8 cellular contexts compared by ENCODE assay signal in genomic region chr4:74794341-74794801, GRCh38. TPM values are rescaled to one million over a fixed set of nuclear protein-coding genes. Genes with fewer than 3 reads are reported as not detected.
DNase-seq lines count a peak whose midpoint lies in the region; ATAC-seq and TF ChIP-seq lines count a peak whose summit lies in the region.

Gene BTC, minus strand, starts transcription at chr4:74794523. Its CDS starts 198 bp downstream, at chr4:74794325.

- POLR2A ChIA-PET in AG04449 (lab: Yijun Ruan, JAX) = interaction anchor here (0.5 kb wide), 1 partner anchor 8 kb away, joined by 3 read pairs; no protein-coding TSS in a partner anchor

- TF ChIP-seq CTCF in AG04449 (IDR thresholded peaks at IDR 0.05; ENCODE audit: insufficient read depth, low read length, missing control alignments) = no peak

- no peak for DNase-seq in AG04449 (ENCODE audit: low read depth, low spot score)
- no peak for DNase-seq in NT2/D1 (ENCODE audit: low read depth, low spot score)
- peak; percentile 9 for DNase-seq in medulla oblongata (ENCODE audit: extremely low spot score)
- no peak for DNase-seq in immature natural killer cell
- no peak for DNase-seq in GDM1 (lab: John Stamatoyannopoulos, UW)

- H3K9me3 ChIP-seq in NT2/D1 (ENCODE audit: insufficient read depth, low read length) (no peaks in the 10 kb centered on the region), endocrine pancreas (ENCODE audit: control insufficient read depth, low read length) (no peaks in the 10 kb centered on the region)

- CTCF ChIA-PET in AG04449 (lab: Yijun Ruan, JAX) = no interaction called here

- H3K4me1 ChIP-seq in NT2/D1 (ENCODE audit: insufficient read depth, insufficient read length) (no peaks in the 10 kb centered on the region), endocrine pancreas (ENCODE audit: control insufficient read depth, insufficient read depth, low read length) (no peaks in the 10 kb centered on the region)

- peak within 1 kb of the TSS in 1 of 5 donors; percentile 36 for H3K4me3 Mint-ChIP-seq in immature natural killer cell

- peak within 1 kb of the TSS; percentile 50 for H3K9ac ChIP-seq in NT2/D1 (ENCODE audit: insufficient read length, low read depth)
- peak within 1 kb of the TSS; percentile 65 for H3K9ac ChIP-seq in endocrine pancreas (ENCODE audit: control insufficient read depth, insufficient read depth, low read length)

- no peaks in the 10 kb centered on the region for H3K4me1 Mint-ChIP-seq in immature natural killer cell

- H3K4me3 ChIP-seq in AG04449 (ENCODE audit: low read depth, low read length) (peak within 1 kb of the TSS; percentile 44), NT2/D1 (ENCODE audit: insufficient read length, low read depth) (peak within 1 kb of the TSS; percentile 43), endocrine pancreas (ENCODE audit: control insufficient read depth, insufficient read depth, low read length) (peak within 1 kb of the TSS; percentile 63)

- H3K27ac Mint-ChIP-seq in immature natural killer cell = no peak within 1 kb of the TSS

- H3K9me3 Mint-ChIP-seq in immature natural killer cell = peaks cover 0 to 11% (median 3%) of the 10 kb centered on the region in 6 donors

- H3K27me3 ChIP-seq in NT2/D1 (ENCODE audit: insufficient read depth, insufficient read length) (peaks cover 11% of the 10 kb centered on the region), endocrine pancreas (ENCODE audit: control insufficient read depth, insufficient read depth, low read length) (no peaks in the 10 kb centered on the region)

- no peaks in the 10 kb centered on the region for H3K36me3 Mint-ChIP-seq in immature natural killer cell

- peaks cover 1 to 7% (median 2%) of the 10 kb centered on the region in 3 donors for H3K27me3 Mint-ChIP-seq in immature natural killer cell (ENCODE audit: low read depth in 3 of 3)

- ATAC-seq in GM19351 (IDR thresholded peaks at IDR 0.05; ENCODE audit: unreplicated experiment) (peak; percentile 65), GM18870 (IDR thresholded peaks at IDR 0.05; ENCODE audit: unreplicated experiment) (no peak)

- no peaks in the 10 kb centered on the region for H3K36me3 ChIP-seq in NT2/D1 (ENCODE audit: insufficient read depth, insufficient read length, low read length)
- no peaks in the 10 kb centered on the region for H3K36me3 ChIP-seq in endocrine pancreas (ENCODE audit: control insufficient read depth, insufficient read depth, low read length)

RNA-seq across cellular contexts. Expression of gene BTC, which starts in this region (rescaled TPM):
- polyA plus RNA-seq in immature natural killer cell = not detected
